Comparison of ENCODE assay signal across 8 cellular contexts in genomic region chr1:243254233-243254926, GRCh38. TPM values are rescaled to one million over a fixed set of nuclear protein-coding genes. Genes with fewer than 3 reads are reported as not detected.
DNase-seq lines count a peak whose midpoint lies in the region; ATAC-seq and TF ChIP-seq lines count a peak whose summit lies in the region.

No MANE protein-coding gene starts in this region.

- peaks cover 16% of the 10 kb centered on the region for H3K36me3 Mint-ChIP-seq in Caco-2 (ENCODE audit: insufficient read depth, unreplicated experiment)

- TF ChIP-seq CTCF in Caco-2 (IDR thresholded peaks at IDR 0.05; ENCODE audit: insufficient read depth in 1 of 2, low read depth in 1 of 2, low read length in 1 of 2, severe bottlenecking in 1 of 2, unreplicated experiment in 1 of 2) (no peak), SK-N-SH (IDR thresholded peaks at IDR 0.05) (no peak), adrenal gland (IDR thresholded peaks at IDR 0.05) (no peak), left ventricle myocardium inferior (IDR thresholded peaks at IDR 0.05; ENCODE audit: borderline replicate concordance) (no peak), prostate gland (IDR thresholded peaks at IDR 0.05) (no peak), vagina (IDR thresholded peaks at IDR 0.05) (no peak)

- no TSS peak for BruUV-seq in Caco-2 (replicated peaks; lab: Mats Ljungman, UMichigan)

- peaks cover 39% of the 10 kb centered on the region for H4K20me1 ChIP-seq in SK-N-SH (ENCODE audit: insufficient read depth)

- no peak for TF ChIP-seq RAD21 in SK-N-SH (IDR thresholded peaks at IDR 0.05; ENCODE audit: low read length)

- peak overlapping the region; percentile 93 for H3K27ac Mint-ChIP-seq in Caco-2 (ENCODE audit: unreplicated experiment)

- DNase-seq in Caco-2 (peak; percentile 57 to 65), LHCN-M2 (ENCODE audit: low read depth) (peak; percentile 77), SK-N-SH (peak; percentile 77), adrenal gland (peak; percentile 67 to 88 (median 82)), left ventricle myocardium inferior (peak; percentile 65), prostate gland (ENCODE audit: low spot score) (peak; percentile 30), vagina (ENCODE audit: extremely low spot score in 2 of 2) (peak in 1 of 2 donors; percentile 89)

- peak overlapping the region; percentile 83; the same call in 1 of the 2 replicates for H3K4me2 ChIP-seq in SK-N-SH

- H3K9ac ChIP-seq in SK-N-SH, result peak overlapping the region; percentile 93

- H3K79me2 ChIP-seq in SK-N-SH (ENCODE audit: insufficient read depth), result peaks cover 87% of the 10 kb centered on the region

- H3F3A ChIP-seq in SK-N-SH (replicated peaks; ENCODE audit: insufficient read depth), result peaks cover 28% of the 10 kb centered on the region

- H3K9me3 Mint-ChIP-seq in Caco-2 (ENCODE audit: unreplicated experiment), result no peaks in the 10 kb centered on the region

- CTCF ChIA-PET in Caco-2 (lab: Charles Lee), result no interaction called here
- CTCF ChIA-PET in SK-N-SH (lab: Yijun Ruan, JAX), result no interaction called here

- TF ChIP-seq POLR2A in adrenal gland (IDR thresholded peaks at IDR 0.05) (peak in 1 of 2 donors; percentile 71), prostate gland (IDR thresholded peaks at IDR 0.05) (no peak), vagina (IDR thresholded peaks at IDR 0.05) (peak in 1 of 2 donors; percentile 8)

- no peaks in the 10 kb centered on the region for H3K9me2 ChIP-seq in SK-N-SH

- intact Hi-C loops in Caco-2 (cut with micrococcal nuclease; ENCODE audit: unreplicated experiment), result loop anchor here (1.0 to 2.0 kb wide), 2 partner anchors 71 to 154 kb away; no protein-coding TSS in a partner anchor
- intact Hi-C loops in adrenal gland (cut with DNase I), result no loop called here
- intact Hi-C loops in left ventricle myocardium inferior (cut with micrococcal nuclease), result no loop called here
- intact Hi-C loops in prostate gland (cut with DNase I), result loop anchor here (10.0 kb wide), 1 partner anchor 1400 kb away; the partner anchor contains the start of gene DESI2
- intact Hi-C loops in vagina (cut with DNase I), result no loop called here

- H3K27ac ChIP-seq in SK-N-SH (ENCODE audit: low read depth in 2 of 2, low read length in 1 of 2) (peak overlapping the region; percentile 97 to 100), adrenal gland (peak overlapping the region; percentile 83 to 99 (median 97)), left ventricle myocardium inferior (replicated peaks) (peak overlapping the region; percentile 98), prostate gland (peak overlapping the region; percentile 85 to 92), vagina (peak overlapping the region; percentile 90)

- WGBS in SK-N-SH (ENCODE audit: low lambda C conversion rate), result under 1% methylated on average over 32 of the region's 50 CpGs
- 0 to 1% (median 0%) methylated on average over 24 to 50 of the region's 50 CpGs for WGBS in adrenal gland, 4 donors
- under 1% methylated on average over 50 of the region's 50 CpGs for WGBS in prostate gland

- H3K27me3 ChIP-seq in Caco-2 (replicated peaks; ENCODE audit: control insufficient read depth, insufficient read depth, low read length) (no peaks in the 10 kb centered on the region), SK-N-SH (ENCODE audit: insufficient read depth) (no peaks in the 10 kb centered on the region), adrenal gland (no peaks in the 10 kb centered on the region), left ventricle myocardium inferior (ENCODE audit: low read depth) (no peaks in the 10 kb centered on the region), prostate gland (replicated peaks; ENCODE audit: insufficient read depth) (no peaks in the 10 kb centered on the region), vagina (no peaks in the 10 kb centered on the region)

- no peaks in the 10 kb centered on the region for H3K4me1 Mint-ChIP-seq in Caco-2 (ENCODE audit: low read depth, unreplicated experiment)

- H3K4me3 Mint-ChIP-seq in Caco-2 (ENCODE audit: unreplicated experiment), result peak overlapping the region; percentile 93

- ATAC-seq in GM21576 (IDR thresholded peaks at IDR 0.05; ENCODE audit: unreplicated experiment), result peak; percentile 12

- no peaks in the 10 kb centered on the region for H3K36me3 ChIP-seq in Caco-2 (ENCODE audit: control insufficient read depth, insufficient read depth, low read length)
- H3K36me3 ChIP-seq in SK-N-SH (replicated peaks in 1 of 2; ENCODE audit: control insufficient read depth in 1 of 2, insufficient read depth in 2 of 2, low read length in 1 of 2), result peaks cover 0 to 25% of the 10 kb centered on the region in 2 experiments
- H3K36me3 ChIP-seq in adrenal gland (replicated peaks in 1 of 2), result no peaks in the 10 kb centered on the region
- H3K36me3 ChIP-seq in left ventricle myocardium inferior, result no peaks in the 10 kb centered on the region
- no peaks in the 10 kb centered on the region for H3K36me3 ChIP-seq in prostate gland
- H3K36me3 ChIP-seq in vagina, result no peaks in the 10 kb centered on the region

- POLR2A ChIA-PET in Caco-2 (lab: Charles Lee) (no interaction called here), SK-N-SH (lab: Yijun Ruan, JAX) (interaction anchor here (1.9 kb wide), 1 partner anchor 19 kb away, joined by 9 read pairs; no protein-coding TSS in a partner anchor)

- no peak; a peak in 1 of 4 replicates for TF ChIP-seq EP300 in SK-N-SH (IDR thresholded peaks at IDR 0.05; ENCODE audit: borderline replicate concordance in 1 of 2, low read depth in 1 of 2, low read length in 1 of 2)

- H3K4me1 ChIP-seq in Caco-2, result peaks cover 7% of the 10 kb centered on the region
- H3K4me1 ChIP-seq in SK-N-SH (ENCODE audit: control insufficient read depth in 1 of 2, insufficient read depth in 2 of 2, low read depth in 1 of 2, low read length in 1 of 2), result peaks cover 0 to 40% of the 10 kb centered on the region in 2 experiments; a peak in 2 of 4 replicates
- H3K4me1 ChIP-seq in adrenal gland (replicated peaks in 1 of 2), result peaks cover 27 to 52% of the 10 kb centered on the region in 2 donors
- peaks cover 84% of the 10 kb centered on the region for H3K4me1 ChIP-seq in left ventricle myocardium inferior
- no peaks in the 10 kb centered on the region for H3K4me1 ChIP-seq in prostate gland (replicated peaks)
- peaks cover 49% of the 10 kb centered on the region for H3K4me1 ChIP-seq in vagina

- no peaks in the 10 kb centered on the region for H3K27me3 Mint-ChIP-seq in Caco-2 (ENCODE audit: insufficient read depth, unreplicated experiment)

- peak overlapping the region; percentile 92 for H3K4me3 ChIP-seq in Caco-2 (ENCODE audit: low read depth, low read length)
- H3K4me3 ChIP-seq in SK-N-SH (ENCODE audit: low read depth in 2 of 2, low read length in 1 of 2), result peak overlapping the region; percentile 83 to 97
- H3K4me3 ChIP-seq in adrenal gland, result peak overlapping the region; percentile 81 to 94 (median 87)
- H3K4me3 ChIP-seq in left ventricle myocardium inferior, result peak overlapping the region; percentile 95
- peak overlapping the region; percentile 81 to 85 for H3K4me3 ChIP-seq in prostate gland
- H3K4me3 ChIP-seq in vagina, result peak overlapping the region; percentile 51 to 83

- H2AFZ ChIP-seq in SK-N-SH (ENCODE audit: low read depth), result no peak overlapping the region

- H3K9me3 ChIP-seq in Caco-2 (no peaks in the 10 kb centered on the region), SK-N-SH (no peaks in the 10 kb centered on the region), adrenal gland (replicated peaks in 1 of 3) (no peaks in the 10 kb centered on the region), left ventricle myocardium inferior (replicated peaks) (no peaks in the 10 kb centered on the region), prostate gland (no peaks in the 10 kb centered on the region), vagina (no peaks in the 10 kb centered on the region)

TF ChIP-seq in SK-N-SH, 30 proteins besides CTCF, POLR2A, EP300 and RAD21:
- TF ChIP-seq USF2 (IDR thresholded peaks at IDR 0.05; ENCODE audit: borderline replicate concordance, low read depth, low read length), result no peak
- peak; percentile 58 for TF ChIP-seq YY1 (IDR thresholded peaks at IDR 0.05; ENCODE audit: low read depth)
- TF ChIP-seq SIN3A (IDR thresholded peaks at IDR 0.05; ENCODE audit: borderline replicate concordance, low read depth, low read length), result 0 out of 2 replicates have a peak, but pooled peaks have one; percentile 40
- peak; percentile 42 for TF ChIP-seq CHD2 (IDR thresholded peaks at IDR 0.05; ENCODE audit: low read length, partially characterized antibody)
- TF ChIP-seq MAX (IDR thresholded peaks at IDR 0.05; ENCODE audit: low read depth), result peak; percentile 51; the same call in 1 of the 2 replicates
- no peak for TF ChIP-seq MEF2A (IDR thresholded peaks at IDR 0.05; ENCODE audit: borderline replicate concordance, low read depth)
- peak; percentile 10; the same call in 1 of the 2 replicates for TF ChIP-seq TCF12 (IDR thresholded peaks at IDR 0.05)
- peak; percentile 83 for TF ChIP-seq MXI1 (IDR thresholded peaks at IDR 0.05; ENCODE audit: low read depth, low read length)
TF ChIP-seq in SK-N-SH: peak in this region for 6.

RNA-seq across cellular contexts. Expression of gene CEP170, which starts 0.7 kb away (rescaled TPM):
- total RNA-seq in Caco-2 (2022) (22.4 and 32.4 TPM in 2 replicates), LHCN-M2 (2014; rRNA removed) (91.8 and 105 TPM in 2 replicates), adrenal gland (10 to 100 TPM; 28.6 to 56.2 (median 43.2) TPM), left ventricle myocardium inferior (51.3 TPM), prostate gland (10 to 100 TPM in 1 of 2 donors, 1 to 10 TPM in 1; 9.7 to 31.4 TPM), vagina (39.3 TPM)
- polyA plus RNA-seq in LHCN-M2 (2012), result 19.8 TPM
- polyA plus RNA-seq in SK-N-SH (2012; rRNA removed) (67.2 and 76.6 TPM in 2 replicates), adrenal gland (10 to 100 TPM; 15.5 to 35.2 (median 27.3) TPM)
- polyA plus RNA-seq in SK-N-SH (2012; cell fraction: cytosol; rRNA removed), result 64.6 and 69.6 TPM in 2 replicates
- polyA plus RNA-seq in SK-N-SH (2012; cell fraction: nucleus; rRNA removed), result 100 and 203 TPM in 2 replicates

RNA-seq across cellular contexts. Expression of gene SDCCAG8, which starts 1.5 kb away (rescaled TPM):
- 20.0 and 23.0 TPM in 2 replicates for total RNA-seq in Caco-2 (2022)
- 27.3 and 29.6 TPM in 2 replicates for total RNA-seq in LHCN-M2 (2014; rRNA removed)
- polyA plus RNA-seq in LHCN-M2 (2012), result 10.4 TPM
- polyA plus RNA-seq in SK-N-SH (2012; rRNA removed), result 22.7 and 26.7 TPM in 2 replicates
- polyA plus RNA-seq in SK-N-SH (2012; cell fraction: cytosol; rRNA removed), result 31.4 and 34.9 TPM in 2 replicates
- 39.2 and 50.7 TPM in 2 replicates for polyA plus RNA-seq in SK-N-SH (2012; cell fraction: nucleus; rRNA removed)
- total RNA-seq in adrenal gland, result 10 to 100 TPM; 30.0 to 60.9 (median 44.5) TPM
- 10 to 100 TPM; 22.5 to 59.3 (median 30.5) TPM for polyA plus RNA-seq in adrenal gland
- total RNA-seq in left ventricle myocardium inferior, result 21.4 TPM
- total RNA-seq in prostate gland, result 10 to 100 TPM; 41.7 to 55.6 TPM
- total RNA-seq in vagina, result 31.2 TPM

Comparison
In these comparisons a context has a peak if more than half of its experiments do, and no peak if none do; other contexts are left out.
1. intact Hi-C loops: an anchor here in Caco-2 (1.0 to 2.0 kb wide) and prostate gland (10.0 kb wide); none called in adrenal gland, left ventricle myocardium inferior and vagina.